Comparison of ENCODE assay signal across 8 cellular contexts in genomic region chr3:129605593-129606521, GRCh38. TPM values are rescaled to one million over a fixed set of nuclear protein-coding genes. Genes with fewer than 3 reads are reported as not detected.
DNase-seq lines count a peak whose midpoint lies in the region; ATAC-seq and TF ChIP-seq lines count a peak whose summit lies in the region.

No MANE protein-coding gene starts in this region.

- no peaks in the 10 kb centered on the region for H3K27me3 Mint-ChIP-seq in MCF 10A (ENCODE audit: insufficient read depth, unreplicated experiment)

- H3K9me3 Mint-ChIP-seq in MCF 10A (ENCODE audit: unreplicated experiment) = no peaks in the 10 kb centered on the region

- ATAC-seq in HG03196 (IDR thresholded peaks at IDR 0.05; ENCODE audit: unreplicated experiment) = no peak

- H3K4me3 Mint-ChIP-seq in MCF 10A (ENCODE audit: unreplicated experiment) = peak overlapping the region; percentile 87

- H3K4me1 Mint-ChIP-seq in MCF 10A (ENCODE audit: insufficient read depth, unreplicated experiment) = peaks cover 6% of the 10 kb centered on the region

- CTCF ChIA-PET in MCF 10A (lab: Yijun Ruan, JAX) = interaction anchor here (1.1 kb wide), 2 partner anchors 115 to 220 kb away, joined by 3 to 5 read pairs; no protein-coding TSS in a partner anchor

- no peak for TF ChIP-seq CTCF in MCF 10A (IDR thresholded peaks at IDR 0.05; ENCODE audit: unreplicated experiment)

- POLR2A ChIA-PET in MCF 10A (lab: Yijun Ruan, JAX) = no interaction called here

- DNase-seq in CD1c-positive myeloid dendritic cell (ENCODE audit: extremely low spot score) (peak; percentile 64), HUDEP-2 (lab: John Stamatoyannopoulos, UW; ENCODE audit: unreplicated experiment in 76 of 76) (peak in 52 of 76 experiments; percentile 4 to 54 (median 32)), T-helper 1 cell (peak in 3 of 5 donors; percentile 16 to 49 (median 39)), MCF 10A (ENCODE audit: unreplicated experiment) (no peak), iris pigment epithelial cell (ENCODE audit: low read depth) (peak; percentile 70), posterior vena cava (ENCODE audit: low spot score) (no peak)
- peak; percentile 36 for DNase-seq in stimulated activated CD4-positive, alpha-beta T cell treated with anti-CD3 and anti-CD28 coated beads, Interleukin-1b, Interleukin-23, amount 100 ng/mL, for 48 hours

- no TSS peak for BruUV-seq in MCF 10A (replicated peaks; lab: Mats Ljungman, UMichigan)

- H3K36me3 Mint-ChIP-seq in MCF 10A (ENCODE audit: insufficient read depth, unreplicated experiment) = no peaks in the 10 kb centered on the region

- intact Hi-C loops in MCF 10A (cut with micrococcal nuclease) = no loop called here
- intact Hi-C loops in posterior vena cava (cut with DNase I) = loop anchor here (2.0 to 5.0 kb wide), 2 partner anchors 41 to 104 kb away; no protein-coding TSS in a partner anchor

- no peak overlapping the region for H3K27ac Mint-ChIP-seq in MCF 10A (ENCODE audit: low read depth, unreplicated experiment)

RNA-seq across cellular contexts. Expression of gene PLXND1, which starts 0.6 kb away (rescaled TPM):
- total RNA-seq in MCF 10A (2022) (5.6 and 6.2 TPM in 2 replicates), posterior vena cava (100 to 1,000 TPM; 155 to 241 TPM)

Comparison
In these comparisons a context has a peak if more than half of its experiments do, and no peak if none do; other contexts are left out.
1. DNase-seq: peak in CD1c-positive myeloid dendritic cell (single experiment), HUDEP-2 (52 of 76), T-helper 1 cell (3 of 5), iris pigment epithelial cell (single experiment) and stimulated activated CD4-positive, alpha-beta T cell treated with anti-CD3 and anti-CD28 coated beads, Interleukin-1b, Interleukin-23, amount 100 ng/mL, for 48 hours (single experiment); none in MCF 10A (single experiment) and posterior vena cava (single experiment).
2. RNA of gene PLXND1, which starts 0.6 kb away (total RNA-seq): 155 to 241 TPM in posterior vena cava; 5.6 to 6.2 TPM in MCF 10A; every median in the first group is over 10 times any median in the second.